ENCODE assay signal across 13 cellular contexts in genomic region chr22:31241936-31242335, GRCh38. TPM values are rescaled to one million over a fixed set of nuclear protein-coding genes. Genes with fewer than 3 reads are reported as not detected.
DNase-seq lines count a peak whose midpoint lies in the region; TF ChIP-seq lines count a peak whose summit lies in the region.
"Had no signal": no experiment of that assay in that cellular context is flagged by ENCODE, and none has a peak within 500 bp of the region (broad histone marks: within the 10 kb centered on the region; RNA-seq: fewer than 3 reads in every experiment).

No MANE protein-coding gene starts in this region.

- H3K9ac ChIP-seq in adipocyte (ENCODE audit: low read length) (no peak overlapping the region), smooth muscle cell (ENCODE audit: low read depth) (peak overlapping the region; percentile 86)

- peak overlapping the region; percentile 99 for H3K27ac ChIP-seq in smooth muscle cell (ENCODE audit: low read depth)

- no peaks in the 10 kb centered on the region for H4K20me1 ChIP-seq in smooth muscle cell (ENCODE audit: low read depth)

- H3K79me2 ChIP-seq in smooth muscle cell (ENCODE audit: low read depth), result no peaks in the 10 kb centered on the region

- H3K4me3 ChIP-seq in adipocyte (ENCODE audit: low read length) (no peak overlapping the region), foreskin fibroblast (ENCODE audit: low read depth in 1 of 2, low read length in 2 of 2) (no peak overlapping the region), smooth muscle cell (no peak overlapping the region)
- H3K4me3 ChIP-seq: HAP-1 had no signal

- peak overlapping the region; percentile 77 for H3K4me2 ChIP-seq in smooth muscle cell

- peak; percentile 7 for TF ChIP-seq CTCF in foreskin fibroblast (IDR thresholded peaks at IDR 0.05; ENCODE audit: low read depth, low read length)
- TF ChIP-seq CTCF in smooth muscle cell (IDR thresholded peaks at IDR 0.05; ENCODE audit: borderline replicate concordance, insufficient read depth, poor library complexity, severe bottlenecking), result no peak

- no peak overlapping the region for H2AFZ ChIP-seq in smooth muscle cell (ENCODE audit: low read depth)

- H3K27me3 ChIP-seq in adipocyte (replicated peaks; ENCODE audit: control insufficient read depth, insufficient read depth, low read length), result no peaks in the 10 kb centered on the region
- H3K27me3 ChIP-seq in smooth muscle cell (ENCODE audit: low read depth), result no peaks in the 10 kb centered on the region

- H3K4me1 ChIP-seq in adipocyte (ENCODE audit: control insufficient read depth, insufficient read depth, low read length), result peaks cover 34% of the 10 kb centered on the region
- H3K4me1 ChIP-seq in smooth muscle cell (ENCODE audit: low read depth), result peaks cover 21% of the 10 kb centered on the region
- H3K4me1 ChIP-seq: HAP-1 had no signal

- peak; percentile 55 for DNase-seq in GM03348 (ENCODE audit: low spot score)
- DNase-seq in adipocyte (ENCODE audit: low read depth), result peak; percentile 48
- DNase-seq in foreskin fibroblast, result peak; percentile 35 to 61
- no peak for DNase-seq in smooth muscle cell (lab: John Stamatoyannopoulos, UW; ENCODE audit: unreplicated experiment)
- DNase-seq in SHP77 treated with DMSO at 0.1 percent for 48 hours (lab: John Stamatoyannopoulos, UW), result no peak
- DNase-seq in glomerular visceral epithelial cell (ENCODE audit: extremely low spot score), result no peak
- no peak for DNase-seq in activated CD4-positive, alpha-beta T cell treated with anti-CD3 and anti-CD28 coated beads, Interleukin-2, amount 50 U/mL, for 48 hours
- DNase-seq: activated CD8-positive, alpha-beta memory T cell treated with anti-CD3 and anti-CD28 coated beads, Interleukin-2, amount 50 U/mL, for 4 hours; DMS79 treated with DMSO at 0.1 percent for 48 hours; NCI-H1105 treated with DMSO at 0.1 percent for 48 hours; NCI-H526 treated with DMSO at 0.1 percent for 48 hours; Right ventricle myocardium superior had no signal

- H3F3A ChIP-seq in smooth muscle cell (ENCODE audit: low read depth), result peaks cover 30% of the 10 kb centered on the region

- no peaks in the 10 kb centered on the region for H3K9me3 ChIP-seq in adipocyte (ENCODE audit: control insufficient read depth, low read length)
- no peaks in the 10 kb centered on the region for H3K9me3 ChIP-seq in smooth muscle cell (replicated peaks; ENCODE audit: low read depth)
- H3K9me3 ChIP-seq: HAP-1 had no signal

- no peaks in the 10 kb centered on the region for H3K36me3 ChIP-seq in adipocyte (ENCODE audit: control insufficient read depth, insufficient read depth, low read length, severe bottlenecking)
- H3K36me3 ChIP-seq in smooth muscle cell (ENCODE audit: low read depth), result no peaks in the 10 kb centered on the region
- H3K36me3 ChIP-seq: HAP-1 had no signal

RNA-seq across cellular contexts. Expression of gene LIMK2, which starts 29.8 kb away (rescaled TPM):
- total RNA-seq in smooth muscle cell, result 126 and 147 TPM in 2 replicates
- 85.7 and 141 TPM in 2 replicates for polyA plus RNA-seq in smooth muscle cell

RNA-seq across cellular contexts. Expression of gene PIK3IP1, which starts 50.4 kb away (rescaled TPM):
- 12.6 and 16.9 TPM in 2 replicates for total RNA-seq in smooth muscle cell
- polyA plus RNA-seq in smooth muscle cell, result 20.2 and 26.3 TPM in 2 replicates

Comparison
In these comparisons a context has a peak if more than half of its experiments do, and no peak if none do; other contexts are left out.
1. DNase-seq: peak in GM03348 (single experiment), adipocyte (single experiment) and foreskin fibroblast (2 of 2); none in smooth muscle cell (single experiment), SHP77 treated with DMSO at 0.1 percent for 48 hours (single experiment), glomerular visceral epithelial cell (single experiment) and activated CD4-positive, alpha-beta T cell treated with anti-CD3 and anti-CD28 coated beads, Interleukin-2, amount 50 U/mL, for 48 hours (0 of 2).